Comparison of ENCODE assay signal across 23 cellular contexts in the genomic region with DNA sequence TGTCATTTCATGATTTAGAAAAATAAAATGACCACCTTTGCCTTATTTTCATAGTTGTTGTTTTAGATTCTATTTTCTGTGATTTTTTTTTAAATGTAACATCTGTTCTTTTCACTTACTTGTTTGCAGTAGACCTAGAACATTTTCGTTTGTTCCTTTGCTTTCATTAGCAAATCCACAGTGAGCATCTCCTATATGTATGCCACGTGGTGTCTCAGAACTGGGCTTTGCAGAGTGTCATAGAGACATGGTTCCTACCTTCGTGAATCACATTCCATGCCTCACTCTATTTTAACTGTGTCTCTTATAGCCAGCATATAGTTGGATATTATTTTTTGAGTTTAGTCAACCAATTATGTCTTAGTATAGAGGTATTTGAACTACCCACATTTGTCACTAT.
DNase-seq lines count a peak whose midpoint lies in the region; ATAC-seq and TF ChIP-seq lines count a peak whose summit lies in the region.
"Had no signal": no experiment of that assay in that cellular context is flagged by ENCODE, and none has a peak within 500 bp of the region (broad histone marks: within the 10 kb centered on the region; RNA-seq: fewer than 3 reads in every experiment).

No MANE protein-coding gene starts in this region.

- H3K9me3 Mint-ChIP-seq in HFFc6, result no peaks in the 10 kb centered on the region
- H3K9me3 Mint-ChIP-seq in activated T-helper 1 cell treated with anti-CD3 and anti-CD28 coated beads, Interleukin-12 subunit alpha, Interleukin-12 subunit beta, Interleukin-2, Interleukin-4 antibody, amounts not matched to agents 30 ng/mL and 10 ng/mL and 1 ng/mL, durations not matched to agents 14 hours and 24 hours and 36 hours, result no peaks in the 10 kb centered on the region
- no peaks in the 10 kb centered on the region for H3K9me3 Mint-ChIP-seq in activated CD8-positive, alpha-beta T cell treated with anti-CD3 and anti-CD28 coated beads for 36 hours

- H3K36me3 ChIP-seq in breast epithelium, result no peaks in the 10 kb centered on the region
- H3K36me3 ChIP-seq: MG63 had no signal

- no peaks in the 10 kb centered on the region for H3K36me3 Mint-ChIP-seq in HFFc6 (ENCODE audit: low read depth)
- H3K36me3 Mint-ChIP-seq in activated T-helper 1 cell treated with anti-CD3 and anti-CD28 coated beads, Interleukin-12 subunit alpha, Interleukin-12 subunit beta, Interleukin-2, Interleukin-4 antibody, amounts not matched to agents 30 ng/mL and 10 ng/mL and 1 ng/mL, durations not matched to agents 14 hours and 24 hours and 36 hours (ENCODE audit: low read depth), result peaks cover 6% of the 10 kb centered on the region
- H3K36me3 Mint-ChIP-seq in activated CD8-positive, alpha-beta T cell treated with anti-CD3 and anti-CD28 coated beads for 36 hours (ENCODE audit: low read depth), result no peaks in the 10 kb centered on the region

- TF ChIP-seq CTCF in GM12865 (IDR thresholded peaks at IDR 0.05; ENCODE audit: insufficient read depth, low read depth, low read length, missing control alignments) (no peak), HFFc6 (IDR thresholded peaks at IDR 0.05) (no peak), breast epithelium (IDR thresholded peaks at IDR 0.05) (no peak)
- no peak for TF ChIP-seq CTCF in activated CD8-positive, alpha-beta T cell treated with anti-CD3 and anti-CD28 coated beads for 36 hours (IDR thresholded peaks at IDR 0.05)

- H3K27ac Mint-ChIP-seq in HFFc6, result peak overlapping the region; percentile 38; the same call in 1 of the 2 replicates
- peak overlapping the region; percentile 36 for H3K27ac Mint-ChIP-seq in activated T-helper 1 cell treated with anti-CD3 and anti-CD28 coated beads, Interleukin-12 subunit alpha, Interleukin-12 subunit beta, Interleukin-2, Interleukin-4 antibody, amounts not matched to agents 30 ng/mL and 10 ng/mL and 1 ng/mL, durations not matched to agents 14 hours and 24 hours and 36 hours
- H3K27ac Mint-ChIP-seq in activated CD8-positive, alpha-beta T cell treated with anti-CD3 and anti-CD28 coated beads for 36 hours, result no peak overlapping the region

- DNase-seq in NCI-H2171 treated with DMSO at 0.1 percent for 48 hours (lab: John Stamatoyannopoulos, UW) (peak; percentile 8), NCI-H2171 (lab: John Stamatoyannopoulos, UW) (no peak), GM12865 (ENCODE audit: low read depth) (peak; percentile 72), HFFc6 (no peak), breast epithelium (ENCODE audit: low spot score in 2 of 2) (no peak), Kasumi-1 (lab: John Stamatoyannopoulos, UW) (no peak)
- no peak for DNase-seq in activated T-helper 1 cell treated with anti-CD3 and anti-CD28 coated beads, Interleukin-12 subunit alpha, Interleukin-12 subunit beta, Interleukin-2, Interleukin-4 antibody, amounts not matched to agents 30 ng/mL and 10 ng/mL and 1 ng/mL, durations not matched to agents 14 hours and 24 hours and 36 hours (ENCODE audit: low spot score)
- no peak for DNase-seq in activated CD8-positive, alpha-beta T cell treated with anti-CD3 and anti-CD28 coated beads for 36 hours
- DNase-seq: AML-193, DMS53, GDM1, GOT3, MG63, NCI-H1092, NCI-H1436, NCI-H1930, NCI-H446, NCI-H526 treated with DMSO at 0.1 percent for 48 hours, PC-9, RPMI8226, SHP77 had no signal

- no peaks in the 10 kb centered on the region for H3K9me3 ChIP-seq in breast epithelium
- H3K9me3 ChIP-seq: MG63 had no signal

- POLR2A ChIA-PET in activated CD8-positive, alpha-beta T cell treated with anti-CD3 and anti-CD28 coated beads for 36 hours (lab: Charles Lee), result no interaction called here

- TF ChIP-seq POLR2A in breast epithelium (IDR thresholded peaks at IDR 0.05), result no peak

- no peaks in the 10 kb centered on the region for H3K27me3 ChIP-seq in breast epithelium
- H3K27me3 ChIP-seq: MG63 had no signal

- no peak for ATAC-seq in activated CD8-positive, alpha-beta T cell treated with anti-CD3 and anti-CD28 coated beads for 36 hours

- intact Hi-C loops in activated T-helper 1 cell treated with anti-CD3 and anti-CD28 coated beads, Interleukin-12 subunit alpha, Interleukin-12 subunit beta, Interleukin-2, Interleukin-4 antibody, amounts not matched to agents 30 ng/mL and 10 ng/mL and 1 ng/mL, durations not matched to agents 14 hours and 24 hours and 36 hours (cut with micrococcal nuclease), result loop anchor here (1.0 kb wide), 1 partner anchor 11 kb away; no protein-coding TSS in a partner anchor
- intact Hi-C loops in breast epithelium (cut with DNase I; ENCODE audit: low total_unique reads), result no loop called here
- intact Hi-C loops in activated CD8-positive, alpha-beta T cell treated with anti-CD3 and anti-CD28 coated beads for 36 hours (cut with micrococcal nuclease), result no loop called here

- no peaks in the 10 kb centered on the region for H3K4me1 ChIP-seq in breast epithelium

- H3K4me3 Mint-ChIP-seq in HFFc6, result no peak overlapping the region
- no peak overlapping the region for H3K4me3 Mint-ChIP-seq in activated T-helper 1 cell treated with anti-CD3 and anti-CD28 coated beads, Interleukin-12 subunit alpha, Interleukin-12 subunit beta, Interleukin-2, Interleukin-4 antibody, amounts not matched to agents 30 ng/mL and 10 ng/mL and 1 ng/mL, durations not matched to agents 14 hours and 24 hours and 36 hours
- no peak overlapping the region for H3K4me3 Mint-ChIP-seq in activated CD8-positive, alpha-beta T cell treated with anti-CD3 and anti-CD28 coated beads for 36 hours

- no peak overlapping the region for H3K4me3 ChIP-seq in GM12865 (ENCODE audit: low read depth, low read length)
- no peak overlapping the region for H3K4me3 ChIP-seq in breast epithelium
- H3K4me3 ChIP-seq: MG63, PC-9 had no signal

- H3K27ac ChIP-seq in breast epithelium, result no peak overlapping the region
- H3K27ac ChIP-seq: 22Rv1, C4-2B, PC-9 had no signal

- CTCF ChIA-PET in activated CD8-positive, alpha-beta T cell treated with anti-CD3 and anti-CD28 coated beads for 36 hours (lab: Charles Lee), result interaction anchor here (2.7 to 14.7 kb wide), 2 partner anchors 10 to 44 kb away, joined by 9 to 265 read pairs; no protein-coding TSS in a partner anchor

- no peaks in the 10 kb centered on the region; the same call in 1 of the 2 replicates for H3K27me3 Mint-ChIP-seq in HFFc6 (ENCODE audit: insufficient read depth)
- H3K27me3 Mint-ChIP-seq in activated T-helper 1 cell treated with anti-CD3 and anti-CD28 coated beads, Interleukin-12 subunit alpha, Interleukin-12 subunit beta, Interleukin-2, Interleukin-4 antibody, amounts not matched to agents 30 ng/mL and 10 ng/mL and 1 ng/mL, durations not matched to agents 14 hours and 24 hours and 36 hours (ENCODE audit: insufficient read depth), result peaks cover 2% of the 10 kb centered on the region
- H3K27me3 Mint-ChIP-seq in activated CD8-positive, alpha-beta T cell treated with anti-CD3 and anti-CD28 coated beads for 36 hours, result no peaks in the 10 kb centered on the region

- peaks cover 42% of the 10 kb centered on the region for H3K4me1 Mint-ChIP-seq in HFFc6 (ENCODE audit: low read depth)
- H3K4me1 Mint-ChIP-seq in activated T-helper 1 cell treated with anti-CD3 and anti-CD28 coated beads, Interleukin-12 subunit alpha, Interleukin-12 subunit beta, Interleukin-2, Interleukin-4 antibody, amounts not matched to agents 30 ng/mL and 10 ng/mL and 1 ng/mL, durations not matched to agents 14 hours and 24 hours and 36 hours (ENCODE audit: low read depth), result peaks cover 44% of the 10 kb centered on the region
- H3K4me1 Mint-ChIP-seq in activated CD8-positive, alpha-beta T cell treated with anti-CD3 and anti-CD28 coated beads for 36 hours (ENCODE audit: low read depth), result peaks cover 44% of the 10 kb centered on the region

Comparison
In these comparisons a context has a peak if more than half of its experiments do, and no peak if none do; other contexts are left out.
1. DNase-seq: peak in NCI-H2171 treated with DMSO at 0.1 percent for 48 hours (single experiment) and GM12865 (single experiment); none in NCI-H2171 (single experiment), HFFc6 (single experiment), activated T-helper 1 cell treated with anti-CD3 and anti-CD28 coated beads, Interleukin-12 subunit alpha, Interleukin-12 subunit beta, Interleukin-2, Interleukin-4 antibody, amounts not matched to agents 30 ng/mL and 10 ng/mL and 1 ng/mL, durations not matched to agents 14 hours and 24 hours and 36 hours (single experiment), breast epithelium (0 of 2), activated CD8-positive, alpha-beta T cell treated with anti-CD3 and anti-CD28 coated beads for 36 hours (single experiment) and Kasumi-1 (0 of 2).